ENCODE assay signal across 20 cellular contexts in genomic region chr21:44464351-44464750, GRCh38. TPM values are rescaled to one million over a fixed set of nuclear protein-coding genes. Genes with fewer than 3 reads are reported as not detected.
A peak's percentile ranks its signal among the peaks of the same experiment; 100 is the strongest.
DNase-seq lines count a peak whose midpoint lies in the region; ATAC-seq and TF ChIP-seq lines count a peak whose summit lies in the region.
"Had no signal": no experiment of that assay in that cellular context is flagged by ENCODE, and none has a peak within 500 bp of the region (broad histone marks: within the 10 kb centered on the region; RNA-seq: fewer than 3 reads in every experiment).

No MANE protein-coding gene starts in this region.

- no peak overlapping the region for H3K9ac ChIP-seq in neuronal stem cell (ENCODE audit: low read depth, low read length, poor library complexity)
- H3K9ac ChIP-seq: BLaER1 had no signal

- peaks cover 2% of the 10 kb centered on the region for H3K79me1 ChIP-seq in neuronal stem cell (ENCODE audit: low read depth, low read length)

- H3K9me3 ChIP-seq in neuronal stem cell (replicated peaks in 1 of 2; ENCODE audit: control insufficient read depth in 2 of 2, insufficient read depth in 1 of 2, low read depth in 1 of 2, low read length in 2 of 2) = peaks cover 0 to 2% of the 10 kb centered on the region in 2 donors
- H3K9me3 ChIP-seq: BLaER1, Caco-2, HAP-1 had no signal

- H4K91ac ChIP-seq in neuronal stem cell (ENCODE audit: low read depth, low read length, poor library complexity) = no peak overlapping the region

- H3K36me3 Mint-ChIP-seq in activated CD4-positive, alpha-beta T cell treated with anti-CD3 and anti-CD28 coated beads, Interleukin-2, amount 10 ng/mL, durations not matched to agents 7 days and 5 days (ENCODE audit: low read depth) = no peaks in the 10 kb centered on the region
- no peaks in the 10 kb centered on the region for H3K36me3 Mint-ChIP-seq in WTC11
- H3K36me3 Mint-ChIP-seq in nephron progenitor cell (ENCODE audit: low read depth) = no peaks in the 10 kb centered on the region
- H3K36me3 Mint-ChIP-seq: CD4-positive, CD25-positive, alpha-beta regulatory T cell; CD8-positive, alpha-beta T cell had no signal

- intact Hi-C loops in posterior vena cava (cut with DNase I) = no loop called here

- no peak overlapping the region for H3K27ac ChIP-seq in neuronal stem cell (replicated peaks; ENCODE audit: low read length)
- H3K27ac ChIP-seq: 22Rv1, BLaER1, C4-2B had no signal

- POLR2A ChIA-PET in activated CD4-positive, alpha-beta T cell treated with anti-CD3 and anti-CD28 coated beads, Interleukin-2, amount 10 ng/mL, durations not matched to agents 7 days and 5 days (lab: Charles Lee) = no interaction called here
- POLR2A ChIA-PET in WTC11 (lab: Charles Lee) = no interaction called here

- no peak overlapping the region for H2BK15ac ChIP-seq in neuronal stem cell (ENCODE audit: low read length)

- H3K14ac ChIP-seq in neuronal stem cell (ENCODE audit: low read length) = no peak overlapping the region

- H3K4ac ChIP-seq in neuronal stem cell (ENCODE audit: low read length) = no peak overlapping the region

- no peaks in the 10 kb centered on the region for H3K4me1 ChIP-seq in neuronal stem cell (ENCODE audit: control insufficient read depth in 2 of 2, insufficient read depth in 1 of 2, low read depth in 1 of 2, low read length in 2 of 2)
- H3K4me1 ChIP-seq: HAP-1 had no signal

- no peaks in the 10 kb centered on the region for H3K27me3 ChIP-seq in neuronal stem cell (ENCODE audit: control insufficient read depth in 3 of 3, insufficient read depth in 3 of 3, low read depth in 1 of 3, low read length in 3 of 3)
- H3K27me3 ChIP-seq: BLaER1 had no signal

- H2AFZ ChIP-seq in neuronal stem cell (ENCODE audit: low read length) = no peak overlapping the region

- CTCF ChIA-PET in activated CD4-positive, alpha-beta T cell treated with anti-CD3 and anti-CD28 coated beads, Interleukin-2, amount 10 ng/mL, durations not matched to agents 7 days and 5 days (lab: Charles Lee) = no interaction called here
- CTCF ChIA-PET in WTC11 (lab: Charles Lee) = interaction anchor here (0.9 to 1.1 kb wide), 2 partner anchors 19 to 23 kb away, joined by 3 read pairs; no protein-coding TSS in a partner anchor

- H2AK5ac ChIP-seq in neuronal stem cell (ENCODE audit: low read depth, low read length) = no peak overlapping the region

- H4K8ac ChIP-seq in neuronal stem cell (ENCODE audit: low read depth, low read length) = no peak overlapping the region

- H2BK5ac ChIP-seq in neuronal stem cell (ENCODE audit: low read length) = no peak overlapping the region

- H3K27me3 Mint-ChIP-seq in activated CD4-positive, alpha-beta T cell treated with anti-CD3 and anti-CD28 coated beads, Interleukin-2, amount 10 ng/mL, durations not matched to agents 7 days and 5 days = no peaks in the 10 kb centered on the region
- no peaks in the 10 kb centered on the region for H3K27me3 Mint-ChIP-seq in WTC11 (ENCODE audit: low read depth)
- no peaks in the 10 kb centered on the region for H3K27me3 Mint-ChIP-seq in nephron progenitor cell (ENCODE audit: low read depth, poor library complexity)
- H3K27me3 Mint-ChIP-seq: B cell; CD4-positive, CD25-positive, alpha-beta regulatory T cell had no signal

- no peak overlapping the region for H3K4me3 Mint-ChIP-seq in activated CD4-positive, alpha-beta T cell treated with anti-CD3 and anti-CD28 coated beads, Interleukin-2, amount 10 ng/mL, durations not matched to agents 7 days and 5 days
- H3K4me3 Mint-ChIP-seq in WTC11 (no peak overlapping the region), nephron progenitor cell (no peak overlapping the region)
- H3K4me3 Mint-ChIP-seq: B cell; CD8-positive, alpha-beta T cell; HFFc6 had no signal

- no peak overlapping the region for H3K4me2 ChIP-seq in neuronal stem cell (ENCODE audit: insufficient read depth, low read length, poor library complexity, severe bottlenecking)
- H3K4me2 ChIP-seq: BLaER1 had no signal

- no CpG with 5 or more reads among the region's 12 CpGs for WGBS in neuronal stem cell (ENCODE audit: extremely low coverage in 2 of 2, insufficient read length in 2 of 2, insufficient replicate concordance in 1 of 2), 2 donors

- H3K18ac ChIP-seq in neuronal stem cell (ENCODE audit: low read length) = no peak overlapping the region

- DNase-seq in activated CD4-positive, alpha-beta T cell treated with anti-CD3 and anti-CD28 coated beads, Interleukin-2, amount 10 ng/mL, durations not matched to agents 7 days and 5 days = no peak
- DNase-seq in activated CD4-positive, alpha-beta T cell treated with anti-CD3 and anti-CD28 coated beads for 1 hour = no peak
- DNase-seq in WTC11 (ENCODE audit: low spot score) (no peak), nephron progenitor cell (no peak), posterior vena cava (ENCODE audit: low spot score) (peak; percentile 45), neuronal stem cell (ENCODE audit: low spot score) (no peak)
- DNase-seq: Caco-2; CD4-positive, CD25-positive, alpha-beta regulatory T cell; CD8-positive, alpha-beta T cell; DMS153; DND-41; GOT3; HFFc6 had no signal

- no peaks in the 10 kb centered on the region for H3K4me1 Mint-ChIP-seq in activated CD4-positive, alpha-beta T cell treated with anti-CD3 and anti-CD28 coated beads, Interleukin-2, amount 10 ng/mL, durations not matched to agents 7 days and 5 days
- 0 out of 2 replicates have a peak, but pooled peaks cover 4% of the 10 kb centered on the region for H3K4me1 Mint-ChIP-seq in WTC11
- H3K4me1 Mint-ChIP-seq in nephron progenitor cell = peaks cover 32% of the 10 kb centered on the region
- H3K4me1 Mint-ChIP-seq: B cell; CD4-positive, CD25-positive, alpha-beta regulatory T cell had no signal

- ATAC-seq in WTC11 (no peak), GM19455 (IDR thresholded peaks at IDR 0.05; ENCODE audit: unreplicated experiment) (no peak), HG02759 (IDR thresholded peaks at IDR 0.05; ENCODE audit: unreplicated experiment) (no peak)
- ATAC-seq: CD8-positive, alpha-beta T cell had no signal

- TF ChIP-seq CTCF in WTC11 (IDR thresholded peaks at IDR 0.05) = no peak
- no peak for TF ChIP-seq CTCF in nephron progenitor cell (IDR thresholded peaks at IDR 0.05)

- H3K4me3 ChIP-seq in neuronal stem cell (ENCODE audit: low read length in 2 of 2) = no peak overlapping the region
- H3K4me3 ChIP-seq: BLaER1, HAP-1 had no signal

- H3K27ac Mint-ChIP-seq in activated CD4-positive, alpha-beta T cell treated with anti-CD3 and anti-CD28 coated beads, Interleukin-2, amount 10 ng/mL, durations not matched to agents 7 days and 5 days = peak overlapping the region; percentile 9
- H3K27ac Mint-ChIP-seq in WTC11 = peak overlapping the region; percentile 72; the same call in 1 of the 2 replicates
- H3K27ac Mint-ChIP-seq in nephron progenitor cell = peak overlapping the region; percentile 95
- H3K27ac Mint-ChIP-seq: B cell; CD8-positive, alpha-beta T cell; HFFc6 had no signal

- no peak overlapping the region for H2BK12ac ChIP-seq in neuronal stem cell (ENCODE audit: low read length)

- H3K36me3 ChIP-seq in neuronal stem cell (replicated peaks in 1 of 2; ENCODE audit: control insufficient read depth in 2 of 2, insufficient read depth in 2 of 2, low read length in 2 of 2) = no peaks in the 10 kb centered on the region
- H3K36me3 ChIP-seq: BLaER1, HAP-1 had no signal

- H3K23ac ChIP-seq in neuronal stem cell (ENCODE audit: low read depth, low read length, poor library complexity) = no peak overlapping the region

- H2BK120ac ChIP-seq in neuronal stem cell (ENCODE audit: low read depth, low read length) = no peak overlapping the region

- no peaks in the 10 kb centered on the region for H3K9me3 Mint-ChIP-seq in activated CD4-positive, alpha-beta T cell treated with anti-CD3 and anti-CD28 coated beads, Interleukin-2, amount 10 ng/mL, durations not matched to agents 7 days and 5 days
- H3K9me3 Mint-ChIP-seq in WTC11 (no peaks in the 10 kb centered on the region), nephron progenitor cell (no peaks in the 10 kb centered on the region)
- H3K9me3 Mint-ChIP-seq: CD8-positive, alpha-beta T cell had no signal

TF ChIP-seq in WTC11, 78 proteins besides CTCF, POLR2A, EP300 and RAD21 (continues in another document):
- TF ChIP-seq MXD4 (CRISPR knock-in tag; IDR thresholded peaks at IDR 0.05; ENCODE audit: borderline replicate concordance) (no peak), USF2 (CRISPR knock-in tag; IDR thresholded peaks at IDR 0.05) (no peak), HMGA2 (CRISPR knock-in tag; IDR thresholded peaks at IDR 0.05) (no peak), SMAD3 (CRISPR knock-in tag; IDR thresholded peaks at IDR 0.05; ENCODE audit: borderline replicate concordance) (no peak), ETV6 (CRISPR knock-in tag; IDR thresholded peaks at IDR 0.05) (no peak), PRRX2 (CRISPR knock-in tag; IDR thresholded peaks at IDR 0.05) (no peak), CBFB (CRISPR knock-in tag; IDR thresholded peaks at IDR 0.05; ENCODE audit: low read depth) (no peak), MYBL2 (CRISPR knock-in tag; IDR thresholded peaks at IDR 0.05) (no peak), CREB1 (CRISPR knock-in tag; IDR thresholded peaks at IDR 0.05) (no peak), E2F4 (CRISPR knock-in tag; IDR thresholded peaks at IDR 0.05; ENCODE audit: borderline replicate concordance, low read depth) (no peak), FOXP1 (CRISPR knock-in tag; IDR thresholded peaks at IDR 0.05; ENCODE audit: borderline replicate concordance) (no peak), NR1H2 (CRISPR knock-in tag; IDR thresholded peaks at IDR 0.05) (no peak)

RNA-seq across cellular contexts. Expression of gene LRRC3, which starts 9.0 kb away (rescaled TPM):
- 1 to 10 TPM; 5.0 to 5.1 TPM for total RNA-seq in activated CD4-positive, alpha-beta T cell treated with anti-CD3 and anti-CD28 coated beads, Interleukin-2, amount 10 ng/mL, durations not matched to agents 7 days and 5 days
- total RNA-seq in WTC11 (2021) (4.4 to 5.7 TPM (median 4.7 TPM) in 3 replicates), posterior vena cava (1 to 10 TPM; 1.5 to 1.8 TPM)
- 4.0 TPM for polyA plus RNA-seq in neuronal stem cell (2013, experiment 1 of 2)
- 3.9 TPM for polyA plus RNA-seq in neuronal stem cell (2013, experiment 2 of 2)
- total RNA-seq: HFFc6 had no signal

Comparison
In these comparisons a context has a peak if more than half of its experiments do, and no peak if none do; other contexts are left out.
1. H3K27ac Mint-ChIP-seq: peak in every context shown above with its lines; median percentile 95 in nephron progenitor cell; 72 in WTC11; 9 in activated CD4-positive, alpha-beta T cell treated with anti-CD3 and anti-CD28 coated beads, Interleukin-2, amount 10 ng/mL, durations not matched to agents 7 days and 5 days.